In genomic region chr12:55729592-55730446, GRCh38 we compare ENCODE assay signal across 8 cellular contexts. TPM values are rescaled to one million over a fixed set of nuclear protein-coding genes. Genes with fewer than 3 reads are reported as not detected.
DNase-seq lines count a peak whose midpoint lies in the region; ATAC-seq, FAIRE-seq and TF ChIP-seq lines count a peak whose summit lies in the region.

No MANE protein-coding gene starts in this region.

- peaks cover 12% of the 10 kb centered on the region for H3K79me2 ChIP-seq in HepG2 (ENCODE audit: insufficient read depth, low read length)

- POLR2A ChIA-PET in HepG2 (lab: Yijun Ruan, JAX) = interaction anchor here (1.0 to 2.7 kb wide), 11 partner anchors 8 to 374 kb away, joined by 3 to 38 read pairs (median 13); partner anchors contain the start of genes BLOC1S1, DNAJC14, ORMDL2 and PA2G4

- peak overlapping the region; percentile 91 to 99 (median 96) for H3K4me2 ChIP-seq in BLaER1 treated with 17β-estradiol and CSF1 and Interleukin-3, amounts not matched to agents 10 nM and 100 nM
- peak overlapping the region; percentile 98 for H3K4me2 ChIP-seq in HepG2 (ENCODE audit: low read depth, low read length)

- no peak for TF ChIP-seq CTCF in HepG2 (CRISPR knock-in tag; IDR thresholded peaks at IDR 0.05)

- no peak for TF ChIP-seq RAD21 in HepG2 (CRISPR knock-in tag; IDR thresholded peaks at IDR 0.05)

- CTCF ChIA-PET in HepG2 (lab: Yijun Ruan, JAX; ENCODE audit: low intra/inter-chr PET ratio, low total read pairs) = no interaction called here

- peak overlapping the region; percentile 84 to 98 (median 94) for H3K9ac ChIP-seq in BLaER1 treated with 17β-estradiol and CSF1 and Interleukin-3, amounts not matched to agents 10 nM and 100 nM
- H3K9ac ChIP-seq in HepG2 (ENCODE audit: insufficient read depth, low read depth, low read length) = peak overlapping the region; percentile 85

- TF ChIP-seq EP300 in HepG2 (IDR thresholded peaks at IDR 0.05; ENCODE audit: low read depth in 2 of 2, low read length in 2 of 2) (no peak), HepG2 (CRISPR knock-in tag; IDR thresholded peaks at IDR 0.05; ENCODE audit: borderline replicate concordance) (no peak)

- in situ Hi-C loops in HepG2 (cut with HindIII; ENCODE audit: extremely low pct_ligation_motif_present, low pct_unique_long_range_greater_than_20kb) = no loop called here

- H3K27ac ChIP-seq in BLaER1 treated with 17β-estradiol and CSF1 and Interleukin-3, amounts not matched to agents 10 nM and 100 nM = peak overlapping the region; percentile 92 to 98 (median 97)
- peak overlapping the region; percentile 79 for H3K27ac ChIP-seq in HepG2 (ENCODE audit: extremely low read length, insufficient read depth, low read length)

- no peak overlapping the region for H2AFZ ChIP-seq in HepG2 (ENCODE audit: low read length)

- 68% methylated on average over 14 of the region's 25 CpGs for WGBS in HepG2 (ENCODE audit: low lambda C conversion rate)

- peaks cover 24 to 29% (median 26%) of the 10 kb centered on the region in 11 experiments for H3K36me3 ChIP-seq in BLaER1 treated with 17β-estradiol and CSF1 and Interleukin-3, amounts not matched to agents 10 nM and 100 nM
- peaks cover 10 to 20% of the 10 kb centered on the region in 2 experiments; a peak in 4 of 5 replicates for H3K36me3 ChIP-seq in HepG2 (replicated peaks in 1 of 2; ENCODE audit: control insufficient read depth in 1 of 2, insufficient read depth in 2 of 2, low read length in 2 of 2)

- H3K4me1 ChIP-seq in BLaER1 treated with 17β-estradiol and CSF1 and Interleukin-3, amounts not matched to agents 10 nM and 100 nM = peaks cover 60 to 74% (median 69%) of the 10 kb centered on the region in 10 experiments
- H3K4me1 ChIP-seq in HepG2 (ENCODE audit: insufficient read depth, low read length) = peaks cover 32% of the 10 kb centered on the region

- TF ChIP-seq POLR2A in HepG2 (IDR thresholded peaks at IDR 0.05; ENCODE audit: insufficient read depth in 1 of 2, low read depth in 2 of 2, low read length in 2 of 2) = peak in 1 of 2 experiments; percentile 41; a peak in 1 of 4 replicates

- FAIRE-seq in HepG2 (lab: Jason Lieb, UNC) = peak; percentile 76

- intact Hi-C loops in HepG2 (cut with micrococcal nuclease; ENCODE audit: unreplicated experiment) = loop anchor here (2.0 kb wide), 1 partner anchor 49 kb away; a partner anchor contains a TSS

- no TSS peak for BruUV-seq in HepG2 (replicated peaks; lab: Mats Ljungman, UMichigan)

- ATAC-seq in GM19025 (IDR thresholded peaks at IDR 0.05; ENCODE audit: low read depth, unreplicated experiment) (peak; percentile 43), HG03175 (IDR thresholded peaks at IDR 0.05; ENCODE audit: unreplicated experiment) (peak; percentile 57), HepG2 (peak; percentile 73)

- no peaks in the 10 kb centered on the region for H3K9me3 ChIP-seq in BLaER1 treated with 17β-estradiol and CSF1 and Interleukin-3, amounts not matched to agents 10 nM and 100 nM (replicated peaks in 1 of 11)
- no peaks in the 10 kb centered on the region for H3K9me3 ChIP-seq in HepG2 (ENCODE audit: low read length)

- H3K27me3 ChIP-seq in BLaER1 treated with 17β-estradiol and CSF1 and Interleukin-3, amounts not matched to agents 10 nM and 100 nM = no peaks in the 10 kb centered on the region
- H3K27me3 ChIP-seq in HepG2 (ENCODE audit: control insufficient read depth in 1 of 2, insufficient read depth in 2 of 2, low read length in 2 of 2) = no peaks in the 10 kb centered on the region; a peak in 1 of 5 replicates

- DNase-seq in NCI-H345 treated with DMSO at 0.1 percent for 48 hours (lab: John Stamatoyannopoulos, UW; ENCODE audit: unreplicated experiment) (peak; percentile 56), dermis blood vessel endothelial cell (peak; percentile 94), HepG2 (ENCODE audit: low spot score) (peak; percentile 73)
- DNase-seq in activated CD4-positive, alpha-beta T cell treated with anti-CD3 and anti-CD28 coated beads for 4 hours = peak; percentile 63 to 65
- DNase-seq in stimulated activated CD4-positive, alpha-beta T cell treated with anti-CD3 and anti-CD28 coated beads, Interleukin-4, amount 100 ng/mL, for 1 hour = peak; percentile 68

- peak overlapping the region; percentile 66 to 95 (median 77) for H3K4me3 ChIP-seq in BLaER1 treated with 17β-estradiol and CSF1 and Interleukin-3, amounts not matched to agents 10 nM and 100 nM
- H3K4me3 ChIP-seq in HepG2 (replicated peaks in 1 of 3; ENCODE audit: insufficient read depth in 1 of 3, low read depth in 2 of 3, low read length in 3 of 3) = peak overlapping the region; percentile 84 to 89 (median 84); a peak in 5 of 6 replicates

- H4K20me1 ChIP-seq in BLaER1 treated with 17β-estradiol and CSF1 and Interleukin-3, amounts not matched to agents 10 nM and 100 nM = peaks cover 25 to 38% (median 33%) of the 10 kb centered on the region in 11 experiments
- 0 out of 2 replicates have a peak, but pooled peaks cover 8% of the 10 kb centered on the region for H4K20me1 ChIP-seq in HepG2 (ENCODE audit: insufficient read depth, low read length)

RNA-seq across cellular contexts. Expression of gene CD63, which starts 1.0 kb away (rescaled TPM):
- total RNA-seq in dermis blood vessel endothelial cell = 752 and 1,427 TPM in 2 replicates
- total RNA-seq in HepG2 (2016; rRNA removed; fragmentation: Illumina TruSeq; extraction: Trizol) = 134 and 277 TPM in 2 replicates
- total RNA-seq in HepG2 (2016; cell fraction: cytosol; rRNA removed; fragmentation: Illumina TruSeq; extraction: Trizol; ENCODE audit: low read depth) = 129 and 132 TPM in 2 replicates
- 128 and 284 TPM in 2 replicates for total RNA-seq in HepG2 (2016; cell fraction: insoluble cytoplasmic fraction; rRNA removed; fragmentation: Illumina TruSeq; extraction: Trizol)
- 138 and 152 TPM in 2 replicates for total RNA-seq in HepG2 (2016; cell fraction: membrane; rRNA removed; fragmentation: Illumina TruSeq; extraction: Trizol)
- 203 and 224 TPM in 2 replicates for total RNA-seq in HepG2 (2016; cell fraction: nucleus; rRNA removed; fragmentation: Illumina TruSeq; extraction: Trizol)
- polyA plus RNA-seq in HepG2 (2011; rRNA removed) = 211 and 234 TPM in 2 replicates
- polyA plus RNA-seq in HepG2 (2011; cell fraction: cytosol; rRNA removed) = 424 and 444 TPM in 2 replicates
- polyA plus RNA-seq in HepG2 (2011; cell fraction: nucleus; rRNA removed) = 140 and 196 TPM in 2 replicates
- 226 and 283 TPM in 2 replicates for polyA plus RNA-seq in HepG2 (2012)
- polyA plus RNA-seq in HepG2 (2016; cell fraction: cytosol; fragmentation: Illumina TruSeq; extraction: Trizol; ENCODE audit: low read depth) = 186 and 213 TPM in 2 replicates
- 153 and 161 TPM in 2 replicates for polyA plus RNA-seq in HepG2 (2016; cell fraction: insoluble cytoplasmic fraction; fragmentation: Illumina TruSeq; extraction: Trizol; ENCODE audit: low read depth)
- polyA plus RNA-seq in HepG2 (2016; cell fraction: membrane; fragmentation: Illumina TruSeq; extraction: Trizol; ENCODE audit: low read depth) = 149 and 167 TPM in 2 replicates
- polyA plus RNA-seq in HepG2 (2016; cell fraction: nucleus; fragmentation: Illumina TruSeq; extraction: Trizol; ENCODE audit: insufficient read depth, low read depth) = 381 and 422 TPM in 2 replicates
- polyA minus RNA-seq in HepG2 (2011; rRNA and poly(A)+ RNA removed; ENCODE audit: low replicate concordance) = 159 and 211 TPM in 2 replicates
- 94.7 and 99.2 TPM in 2 replicates for polyA minus RNA-seq in HepG2 (2011; cell fraction: cytosol; rRNA and poly(A)+ RNA removed)
- 47.0 and 55.9 TPM in 2 replicates for polyA minus RNA-seq in HepG2 (2011; cell fraction: nucleus; rRNA and poly(A)+ RNA removed)

RNA-seq across cellular contexts. Expression of gene RDH5, which starts 9.6 kb away (rescaled TPM):
- total RNA-seq in dermis blood vessel endothelial cell (0.74 and 2.2 TPM in 2 replicates), HepG2 (2016; rRNA removed; fragmentation: Illumina TruSeq; extraction: Trizol) (1.0 and 2.6 TPM in 2 replicates)
- total RNA-seq in HepG2 (2016; cell fraction: cytosol; rRNA removed; fragmentation: Illumina TruSeq; extraction: Trizol; ENCODE audit: low read depth) = 1.2 and 1.5 TPM in 2 replicates
- 1.2 and 2.6 TPM in 2 replicates for total RNA-seq in HepG2 (2016; cell fraction: insoluble cytoplasmic fraction; rRNA removed; fragmentation: Illumina TruSeq; extraction: Trizol)
- 1.3 and 1.5 TPM in 2 replicates for total RNA-seq in HepG2 (2016; cell fraction: membrane; rRNA removed; fragmentation: Illumina TruSeq; extraction: Trizol)
- total RNA-seq in HepG2 (2016; cell fraction: nucleus; rRNA removed; fragmentation: Illumina TruSeq; extraction: Trizol) = 4.5 and 6.2 TPM in 2 replicates
- 5.7 TPM in 2 replicates for polyA plus RNA-seq in HepG2 (2011; rRNA removed)
- polyA plus RNA-seq in HepG2 (2011; cell fraction: cytosol; rRNA removed) = 2.4 and 3.4 TPM in 2 replicates
- polyA plus RNA-seq in HepG2 (2011; cell fraction: nucleus; rRNA removed) = 17.8 and 19.4 TPM in 2 replicates
- polyA plus RNA-seq in HepG2 (2012) = 3.3 and 4.2 TPM in 2 replicates
- 0.41 and 0.84 TPM in 2 replicates for polyA plus RNA-seq in HepG2 (2016; cell fraction: cytosol; fragmentation: Illumina TruSeq; extraction: Trizol; ENCODE audit: low read depth)
- polyA plus RNA-seq in HepG2 (2016; cell fraction: insoluble cytoplasmic fraction; fragmentation: Illumina TruSeq; extraction: Trizol; ENCODE audit: low read depth) = 0.71 and 0.91 TPM in 2 replicates
- 1.0 and 1.1 TPM in 2 replicates for polyA plus RNA-seq in HepG2 (2016; cell fraction: membrane; fragmentation: Illumina TruSeq; extraction: Trizol; ENCODE audit: low read depth)
- 9.3 and 11.2 TPM in 2 replicates for polyA plus RNA-seq in HepG2 (2016; cell fraction: nucleus; fragmentation: Illumina TruSeq; extraction: Trizol; ENCODE audit: insufficient read depth, low read depth)
- 4.1 and 8.8 TPM in 2 replicates for polyA minus RNA-seq in HepG2 (2011; rRNA and poly(A)+ RNA removed; ENCODE audit: low replicate concordance)
- polyA minus RNA-seq in HepG2 (2011; cell fraction: cytosol; rRNA and poly(A)+ RNA removed) = 0.53 and 0.79 TPM in 2 replicates
- 11.6 and 16.1 TPM in 2 replicates for polyA minus RNA-seq in HepG2 (2011; cell fraction: nucleus; rRNA and poly(A)+ RNA removed)

RNA-seq across cellular contexts. Expression of gene GDF11, which starts 13.1 kb away (rescaled TPM):
- 1.4 and 5.9 TPM in 2 replicates for total RNA-seq in dermis blood vessel endothelial cell
- total RNA-seq in HepG2 (2016; rRNA removed; fragmentation: Illumina TruSeq; extraction: Trizol) = 1.4 and 1.5 TPM in 2 replicates
- 5.4 and 5.8 TPM in 2 replicates for total RNA-seq in HepG2 (2016; cell fraction: cytosol; rRNA removed; fragmentation: Illumina TruSeq; extraction: Trizol; ENCODE audit: low read depth)
- total RNA-seq in HepG2 (2016; cell fraction: insoluble cytoplasmic fraction; rRNA removed; fragmentation: Illumina TruSeq; extraction: Trizol) = 0.56 and 1.8 TPM in 2 replicates
- total RNA-seq in HepG2 (2016; cell fraction: membrane; rRNA removed; fragmentation: Illumina TruSeq; extraction: Trizol) = 6.1 and 6.4 TPM in 2 replicates
- total RNA-seq in HepG2 (2016; cell fraction: nucleus; rRNA removed; fragmentation: Illumina TruSeq; extraction: Trizol) = 0.53 and 1.2 TPM in 2 replicates
- 0.63 and 1.0 TPM in 2 replicates for polyA plus RNA-seq in HepG2 (2011; rRNA removed)
- 0.85 and 1.1 TPM in 2 replicates for polyA plus RNA-seq in HepG2 (2011; cell fraction: cytosol; rRNA removed)
- 0.83 and 1.1 TPM in 2 replicates for polyA plus RNA-seq in HepG2 (2011; cell fraction: nucleus; rRNA removed)
- polyA plus RNA-seq in HepG2 (2012) = 0.56 and 1.0 TPM in 2 replicates
- polyA plus RNA-seq in HepG2 (2016; cell fraction: cytosol; fragmentation: Illumina TruSeq; extraction: Trizol; ENCODE audit: low read depth) = 14.3 and 14.9 TPM in 2 replicates
- polyA plus RNA-seq in HepG2 (2016; cell fraction: insoluble cytoplasmic fraction; fragmentation: Illumina TruSeq; extraction: Trizol; ENCODE audit: low read depth) = 2.1 and 3.0 TPM in 2 replicates
- polyA plus RNA-seq in HepG2 (2016; cell fraction: membrane; fragmentation: Illumina TruSeq; extraction: Trizol; ENCODE audit: low read depth) = 11.3 and 12.5 TPM in 2 replicates
- polyA plus RNA-seq in HepG2 (2016; cell fraction: nucleus; fragmentation: Illumina TruSeq; extraction: Trizol; ENCODE audit: insufficient read depth, low read depth) = 2.0 and 2.7 TPM in 2 replicates
- polyA minus RNA-seq in HepG2 (2011; rRNA and poly(A)+ RNA removed; ENCODE audit: low replicate concordance) = 1.8 and 14.3 TPM in 2 replicates
- polyA minus RNA-seq in HepG2 (2011; cell fraction: cytosol; rRNA and poly(A)+ RNA removed) = 0.18 and 0.49 TPM in 2 replicates
- 0.90 and 0.99 TPM in 2 replicates for polyA minus RNA-seq in HepG2 (2011; cell fraction: nucleus; rRNA and poly(A)+ RNA removed)

RNA-seq across cellular contexts. Expression of gene BLOC1S1, which starts 14.0 kb away (rescaled TPM):
- total RNA-seq in dermis blood vessel endothelial cell (55.8 and 61.2 TPM in 2 replicates), HepG2 (2016; rRNA removed; fragmentation: Illumina TruSeq; extraction: Trizol) (95.3 and 99.7 TPM in 2 replicates)
- total RNA-seq in HepG2 (2016; cell fraction: cytosol; rRNA removed; fragmentation: Illumina TruSeq; extraction: Trizol; ENCODE audit: low read depth) = 118 and 144 TPM in 2 replicates
- total RNA-seq in HepG2 (2016; cell fraction: insoluble cytoplasmic fraction; rRNA removed; fragmentation: Illumina TruSeq; extraction: Trizol) = 97.9 and 110 TPM in 2 replicates
- total RNA-seq in HepG2 (2016; cell fraction: membrane; rRNA removed; fragmentation: Illumina TruSeq; extraction: Trizol) = 102 and 108 TPM in 2 replicates
- total RNA-seq in HepG2 (2016; cell fraction: nucleus; rRNA removed; fragmentation: Illumina TruSeq; extraction: Trizol) = 34.2 and 48.7 TPM in 2 replicates
- polyA plus RNA-seq in HepG2 (2011; rRNA removed) = 50.5 and 55.1 TPM in 2 replicates
- polyA plus RNA-seq in HepG2 (2011; cell fraction: cytosol; rRNA removed) = 74.9 and 112 TPM in 2 replicates
- polyA plus RNA-seq in HepG2 (2011; cell fraction: nucleus; rRNA removed) = 22.5 and 27.2 TPM in 2 replicates
- 34.8 and 38.2 TPM in 2 replicates for polyA plus RNA-seq in HepG2 (2012)
- polyA plus RNA-seq in HepG2 (2016; cell fraction: cytosol; fragmentation: Illumina TruSeq; extraction: Trizol; ENCODE audit: low read depth) = 149 and 162 TPM in 2 replicates
- polyA plus RNA-seq in HepG2 (2016; cell fraction: insoluble cytoplasmic fraction; fragmentation: Illumina TruSeq; extraction: Trizol; ENCODE audit: low read depth) = 107 and 112 TPM in 2 replicates
- polyA plus RNA-seq in HepG2 (2016; cell fraction: membrane; fragmentation: Illumina TruSeq; extraction: Trizol; ENCODE audit: low read depth) = 91.5 and 100 TPM in 2 replicates
- 64.2 and 67.2 TPM in 2 replicates for polyA plus RNA-seq in HepG2 (2016; cell fraction: nucleus; fragmentation: Illumina TruSeq; extraction: Trizol; ENCODE audit: insufficient read depth, low read depth)
- polyA minus RNA-seq in HepG2 (2011; rRNA and poly(A)+ RNA removed; ENCODE audit: low replicate concordance) = 21.9 and 89.7 TPM in 2 replicates
- polyA minus RNA-seq in HepG2 (2011; cell fraction: cytosol; rRNA and poly(A)+ RNA removed) = 6.7 and 11.0 TPM in 2 replicates
- 7.8 and 8.2 TPM in 2 replicates for polyA minus RNA-seq in HepG2 (2011; cell fraction: nucleus; rRNA and poly(A)+ RNA removed)

RNA-seq across cellular contexts. Expression of gene ITGA7, which starts 22.1 kb away (rescaled TPM):
- total RNA-seq in dermis blood vessel endothelial cell (0.42 and 0.68 TPM in 2 replicates), HepG2 (2016; rRNA removed; fragmentation: Illumina TruSeq; extraction: Trizol) (0.24 and 0.75 TPM in 2 replicates)
- not detected in 2 replicates for total RNA-seq in HepG2 (2016; cell fraction: cytosol; rRNA removed; fragmentation: Illumina TruSeq; extraction: Trizol; ENCODE audit: low read depth)
- total RNA-seq in HepG2 (2016; cell fraction: insoluble cytoplasmic fraction; rRNA removed; fragmentation: Illumina TruSeq; extraction: Trizol) = 0.15 and 0.35 TPM in 2 replicates
- total RNA-seq in HepG2 (2016; cell fraction: membrane; rRNA removed; fragmentation: Illumina TruSeq; extraction: Trizol) = 0.03 and 0.14 TPM in 2 replicates
- 1.3 and 1.5 TPM in 2 replicates for total RNA-seq in HepG2 (2016; cell fraction: nucleus; rRNA removed; fragmentation: Illumina TruSeq; extraction: Trizol)
- 0.65 and 1.8 TPM in 2 replicates for polyA plus RNA-seq in HepG2 (2011; rRNA removed)
- polyA plus RNA-seq in HepG2 (2011; cell fraction: cytosol; rRNA removed) = 0.16 and 0.28 TPM in 2 replicates
- polyA plus RNA-seq in HepG2 (2011; cell fraction: nucleus; rRNA removed) = 12.1 and 12.6 TPM in 2 replicates
- polyA plus RNA-seq in HepG2 (2012) = 1.1 and 1.2 TPM in 2 replicates
- not detected in 2 replicates for polyA plus RNA-seq in HepG2 (2016; cell fraction: cytosol; fragmentation: Illumina TruSeq; extraction: Trizol; ENCODE audit: low read depth)
- polyA plus RNA-seq in HepG2 (2016; cell fraction: insoluble cytoplasmic fraction; fragmentation: Illumina TruSeq; extraction: Trizol; ENCODE audit: low read depth) = 0.28 TPM in 1 of 2 replicates, not detected in the other
- not detected in 2 replicates for polyA plus RNA-seq in HepG2 (2016; cell fraction: membrane; fragmentation: Illumina TruSeq; extraction: Trizol; ENCODE audit: low read depth)
- 1.7 and 2.7 TPM in 2 replicates for polyA plus RNA-seq in HepG2 (2016; cell fraction: nucleus; fragmentation: Illumina TruSeq; extraction: Trizol; ENCODE audit: insufficient read depth, low read depth)
- polyA minus RNA-seq in HepG2 (2011; rRNA and poly(A)+ RNA removed; ENCODE audit: low replicate concordance) = 1.4 and 1.9 TPM in 2 replicates
- polyA minus RNA-seq in HepG2 (2011; cell fraction: cytosol; rRNA and poly(A)+ RNA removed) = not detected in 2 replicates
- polyA minus RNA-seq in HepG2 (2011; cell fraction: nucleus; rRNA and poly(A)+ RNA removed) = 2.2 and 3.1 TPM in 2 replicates

Comparison
In these comparisons a context has a peak if more than half of its experiments do, and no peak if none do; other contexts are left out.
1. Peak in every context shown above with its lines: DNase-seq, ATAC-seq, H3K4me3 ChIP-seq and H3K27ac ChIP-seq.